ENCODE assay signal across 1 cellular context in genomic region chr4:141329174-141329569, GRCh38.
TF ChIP-seq lines count a peak whose summit lies in the region.

No MANE protein-coding gene starts in this region.

TF ChIP-seq in WTC11, 78 proteins besides CTCF, POLR2A, EP300 and RAD21 (continued from another document):
- TF ChIP-seq ZSCAN18 (CRISPR knock-in tag; IDR thresholded peaks at IDR 0.05) (no peak), KAT7 (CRISPR knock-in tag; IDR thresholded peaks at IDR 0.05; ENCODE audit: borderline replicate concordance) (no peak), PRRX2 (CRISPR knock-in tag; IDR thresholded peaks at IDR 0.05) (no peak), FOXP4 (CRISPR knock-in tag; IDR thresholded peaks at IDR 0.05) (no peak), MLX (CRISPR knock-in tag; IDR thresholded peaks at IDR 0.05) (no peak), CREM (CRISPR knock-in tag; IDR thresholded peaks at IDR 0.05) (no peak)
TF ChIP-seq in WTC11: peak in this region for 0.
